ENCODE assay signal across 1 cellular context in the genomic region with DNA sequence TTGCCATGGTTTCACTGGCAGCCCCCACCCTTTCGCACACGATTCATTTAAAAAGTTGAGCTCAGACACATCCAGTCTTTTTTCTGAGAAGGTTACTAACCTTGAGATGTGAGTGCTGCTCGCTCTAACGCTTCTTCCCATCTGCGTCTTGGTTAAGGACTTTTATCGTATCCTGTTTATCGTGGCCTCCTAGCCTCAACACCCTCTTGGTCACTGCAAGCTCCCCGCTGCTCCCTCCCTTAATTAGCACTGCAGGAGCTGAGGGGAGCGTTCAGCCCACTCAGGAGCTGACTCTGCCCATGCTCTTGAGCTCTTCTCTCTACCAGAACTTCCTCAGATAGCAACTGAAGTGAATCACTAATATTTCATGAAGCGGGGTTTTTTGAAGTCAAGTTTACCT.
TF ChIP-seq lines count a peak whose summit lies in the region.

No MANE protein-coding gene starts in this region.

TF ChIP-seq in GM12878, 131 proteins besides CTCF, POLR2A, EP300 and RAD21:
- TF ChIP-seq NRF1 (conservative IDR thresholded peaks at IDR 0.05; ENCODE audit: low read depth, low read length): no peak
- no peak for TF ChIP-seq SIN3A (IDR thresholded peaks at IDR 0.05; ENCODE audit: low read depth, low read length)
- TF ChIP-seq STAT1 (conservative IDR thresholded peaks at IDR 0.05): no peak
- TF ChIP-seq, protein P1, sequence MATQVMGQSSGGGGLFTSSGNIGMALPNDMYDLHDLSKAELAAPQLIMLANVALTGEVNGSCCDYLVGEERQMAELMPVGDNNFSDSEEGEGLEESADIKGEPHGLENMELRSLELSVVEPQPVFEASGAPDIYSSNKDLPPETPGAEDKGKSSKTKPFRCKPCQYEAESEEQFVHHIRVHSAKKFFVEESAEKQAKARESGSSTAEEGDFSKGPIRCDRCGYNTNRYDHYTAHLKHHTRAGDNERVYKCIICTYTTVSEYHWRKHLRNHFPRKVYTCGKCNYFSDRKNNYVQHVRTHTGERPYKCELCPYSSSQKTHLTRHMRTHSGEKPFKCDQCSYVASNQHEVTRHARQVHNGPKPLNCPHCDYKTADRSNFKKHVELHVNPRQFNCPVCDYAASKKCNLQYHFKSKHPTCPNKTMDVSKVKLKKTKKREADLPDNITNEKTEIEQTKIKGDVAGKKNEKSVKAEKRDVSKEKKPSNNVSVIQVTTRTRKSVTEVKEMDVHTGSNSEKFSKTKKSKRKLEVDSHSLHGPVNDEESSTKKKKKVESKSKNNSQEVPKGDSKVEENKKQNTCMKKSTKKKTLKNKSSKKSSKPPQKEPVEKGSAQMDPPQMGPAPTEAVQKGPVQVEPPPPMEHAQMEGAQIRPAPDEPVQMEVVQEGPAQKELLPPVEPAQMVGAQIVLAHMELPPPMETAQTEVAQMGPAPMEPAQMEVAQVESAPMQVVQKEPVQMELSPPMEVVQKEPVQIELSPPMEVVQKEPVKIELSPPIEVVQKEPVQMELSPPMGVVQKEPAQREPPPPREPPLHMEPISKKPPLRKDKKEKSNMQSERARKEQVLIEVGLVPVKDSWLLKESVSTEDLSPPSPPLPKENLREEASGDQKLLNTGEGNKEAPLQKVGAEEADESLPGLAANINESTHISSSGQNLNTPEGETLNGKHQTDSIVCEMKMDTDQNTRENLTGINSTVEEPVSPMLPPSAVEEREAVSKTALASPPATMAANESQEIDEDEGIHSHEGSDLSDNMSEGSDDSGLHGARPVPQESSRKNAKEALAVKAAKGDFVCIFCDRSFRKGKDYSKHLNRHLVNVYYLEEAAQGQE (IDR thresholded peaks at IDR 0.05; ENCODE audit: low read depth, low read length): no peak
- no peak for TF ChIP-seq LARP7 (IDR thresholded peaks at IDR 0.05)
- no peak for TF ChIP-seq TCF3 (IDR thresholded peaks at IDR 0.05; ENCODE audit: borderline replicate concordance, insufficient read depth, low read depth, low read length)
- TF ChIP-seq, protein P2, sequence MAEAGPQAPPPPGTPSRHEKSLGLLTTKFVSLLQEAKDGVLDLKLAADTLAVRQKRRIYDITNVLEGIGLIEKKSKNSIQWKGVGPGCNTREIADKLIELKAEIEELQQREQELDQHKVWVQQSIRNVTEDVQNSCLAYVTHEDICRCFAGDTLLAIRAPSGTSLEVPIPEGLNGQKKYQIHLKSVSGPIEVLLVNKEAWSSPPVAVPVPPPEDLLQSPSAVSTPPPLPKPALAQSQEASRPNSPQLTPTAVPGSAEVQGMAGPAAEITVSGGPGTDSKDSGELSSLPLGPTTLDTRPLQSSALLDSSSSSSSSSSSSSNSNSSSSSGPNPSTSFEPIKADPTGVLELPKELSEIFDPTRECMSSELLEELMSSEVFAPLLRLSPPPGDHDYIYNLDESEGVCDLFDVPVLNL (IDR thresholded peaks at IDR 0.05; ENCODE audit: low read depth, low read length): no peak
- no peak for TF ChIP-seq BCL11A (IDR thresholded peaks at IDR 0.05; ENCODE audit: low read depth, low read length)
- no peak for TF ChIP-seq HDAC2 (IDR thresholded peaks at IDR 0.05)
- no peak for TF ChIP-seq FOS (IDR thresholded peaks at IDR 0.05; ENCODE audit: borderline replicate concordance, extremely low read depth, insufficient read length)
- TF ChIP-seq, protein P3, sequence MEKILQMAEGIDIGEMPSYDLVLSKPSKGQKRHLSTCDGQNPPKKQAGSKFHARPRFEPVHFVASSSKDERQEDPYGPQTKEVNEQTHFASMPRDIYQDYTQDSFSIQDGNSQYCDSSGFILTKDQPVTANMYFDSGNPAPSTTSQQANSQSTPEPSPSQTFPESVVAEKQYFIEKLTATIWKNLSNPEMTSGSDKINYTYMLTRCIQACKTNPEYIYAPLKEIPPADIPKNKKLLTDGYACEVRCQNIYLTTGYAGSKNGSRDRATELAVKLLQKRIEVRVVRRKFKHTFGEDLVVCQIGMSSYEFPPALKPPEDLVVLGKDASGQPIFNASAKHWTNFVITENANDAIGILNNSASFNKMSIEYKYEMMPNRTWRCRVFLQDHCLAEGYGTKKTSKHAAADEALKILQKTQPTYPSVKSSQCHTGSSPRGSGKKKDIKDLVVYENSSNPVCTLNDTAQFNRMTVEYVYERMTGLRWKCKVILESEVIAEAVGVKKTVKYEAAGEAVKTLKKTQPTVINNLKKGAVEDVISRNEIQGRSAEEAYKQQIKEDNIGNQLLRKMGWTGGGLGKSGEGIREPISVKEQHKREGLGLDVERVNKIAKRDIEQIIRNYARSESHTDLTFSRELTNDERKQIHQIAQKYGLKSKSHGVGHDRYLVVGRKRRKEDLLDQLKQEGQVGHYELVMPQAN (conservative IDR thresholded peaks at IDR 0.05): no peak
